22 cellular contexts compared by ENCODE assay signal in the genomic region with DNA sequence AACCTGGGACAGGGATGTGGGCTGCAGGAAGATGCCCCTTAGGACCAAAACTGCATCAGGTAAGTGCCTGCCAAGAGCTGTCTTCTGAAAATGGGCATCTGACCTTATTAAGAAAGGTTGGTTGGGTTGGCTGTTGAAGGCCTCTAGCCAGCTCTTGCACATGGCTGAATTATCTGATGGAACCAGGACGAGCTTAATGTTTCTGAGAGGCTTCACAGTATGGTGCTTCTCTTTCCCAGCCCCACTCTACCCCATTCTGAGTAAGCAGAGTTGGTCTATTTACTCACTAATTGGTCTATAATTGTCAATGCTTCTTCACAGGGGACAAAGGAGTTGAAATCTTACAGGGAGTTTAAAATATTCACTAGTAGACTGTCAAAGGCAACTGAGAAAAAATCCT.
"Had no signal": no experiment of that assay in that cellular context is flagged by ENCODE, and none has a peak within 500 bp of the region (broad histone marks: within the 10 kb centered on the region; RNA-seq: fewer than 3 reads in every experiment).

No MANE protein-coding gene starts in this region.

- H3K9ac ChIP-seq: SK-N-SH had no signal

- ATAC-seq: activated CD4-positive, alpha-beta T cell treated with anti-CD3 and anti-CD28 coated beads for 36 hours; activated CD8-positive, alpha-beta T cell treated with anti-CD3 and anti-CD28 coated beads for 36 hours; K562; Panc1 had no signal

- H3K4me3 Mint-ChIP-seq: activated CD4-positive, alpha-beta T cell treated with anti-CD3 and anti-CD28 coated beads for 36 hours; activated CD8-positive, alpha-beta T cell treated with anti-CD3 and anti-CD28 coated beads for 36 hours had no signal

- DNase-seq: activated CD4-positive, alpha-beta T cell treated with anti-CD3 and anti-CD28 coated beads for 36 hours; activated CD8-positive, alpha-beta memory T cell treated with anti-CD3 and anti-CD28 coated beads, Interleukin-2, amount 50 U/mL, for 4 hours; activated CD8-positive, alpha-beta T cell treated with anti-CD3 and anti-CD28 coated beads for 36 hours; activated naive CD4-positive, alpha-beta T cell treated with anti-CD3 and anti-CD28 coated beads, Interleukin-2, amount 50 U/mL, for 16 hours; aorta; caudate nucleus; Karpas-422; NCI-H1048; NCI-H1930; NCI-H345; NCI-H510A; NCI-H526 treated with DMSO at 0.1 percent for 48 hours; OCI-M1; Right ventricle myocardium superior; RPMI8226; SJCRH30; SK-N-SH; T-helper 1 cell had no signal

- H3K4me3 ChIP-seq: breast epithelium, K562, SJCRH30 had no signal

- H3K27me3 ChIP-seq: breast epithelium, SJCRH30 had no signal

- H3K27ac ChIP-seq: breast epithelium, SJCRH30, VCaP had no signal

- H3K9me3 ChIP-seq: breast epithelium, SJCRH30, SK-N-SH had no signal

- FAIRE-seq: K562 had no signal

- H3K4me2 ChIP-seq: SK-N-SH had no signal

- H3K36me3 ChIP-seq: breast epithelium, SJCRH30 had no signal

- H3K4me1 ChIP-seq: breast epithelium had no signal

- H3K4me1 Mint-ChIP-seq: activated CD4-positive, alpha-beta T cell treated with anti-CD3 and anti-CD28 coated beads for 36 hours had no signal

- H3K9me3 Mint-ChIP-seq: activated CD8-positive, alpha-beta T cell treated with anti-CD3 and anti-CD28 coated beads for 36 hours had no signal

- H3K27ac Mint-ChIP-seq: activated CD4-positive, alpha-beta T cell treated with anti-CD3 and anti-CD28 coated beads for 36 hours; activated CD8-positive, alpha-beta T cell treated with anti-CD3 and anti-CD28 coated beads for 36 hours had no signal
